ENCODE assay signal across 8 cellular contexts in the genomic region with DNA sequence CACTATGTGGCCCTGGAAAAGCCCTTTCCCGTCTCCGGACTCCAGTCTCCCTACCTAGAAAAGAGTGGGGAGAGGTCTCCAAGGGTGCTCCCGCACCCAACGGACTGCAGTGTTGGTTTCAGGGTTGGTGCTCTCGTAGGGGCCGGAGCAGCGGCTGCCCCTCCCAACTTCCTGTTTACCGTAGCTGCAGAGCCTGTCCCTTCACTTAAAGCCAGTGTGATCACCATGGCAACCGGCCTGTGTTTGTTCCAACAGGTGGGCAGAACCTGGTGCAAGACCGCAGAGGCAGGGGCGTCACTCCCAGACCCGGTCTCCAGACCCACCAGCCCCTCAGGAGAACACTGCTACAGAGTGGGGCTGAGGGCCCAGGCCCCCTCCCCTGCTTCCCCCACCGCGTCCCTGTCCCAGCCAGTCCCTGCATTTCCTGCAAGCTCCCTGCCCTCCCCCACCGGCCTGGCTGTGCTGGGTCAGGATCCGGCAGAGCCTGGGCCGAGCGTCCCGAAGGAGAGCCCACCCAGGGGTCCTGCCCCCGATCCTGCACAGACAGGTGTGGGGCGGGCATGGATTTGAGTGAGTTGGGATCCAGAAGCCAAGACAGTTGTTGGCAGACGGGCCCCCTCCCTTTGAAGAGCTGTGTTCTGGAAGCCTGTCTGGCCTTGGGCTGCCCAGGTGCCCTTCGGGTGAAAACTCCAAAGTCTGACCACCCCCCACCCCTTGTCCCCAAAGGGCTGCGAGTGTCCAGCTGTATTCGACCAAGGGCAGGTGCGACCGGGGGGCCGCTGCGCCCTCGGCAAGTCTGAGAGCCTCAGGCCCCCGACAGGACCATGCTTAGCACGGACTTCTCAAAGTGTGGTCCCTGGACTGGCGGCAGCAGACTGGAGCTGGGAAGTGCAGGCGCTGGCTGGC. TPM values are rescaled to one million over a fixed set of nuclear protein-coding genes. Genes with fewer than 3 reads are reported as not detected.
A peak's percentile ranks its signal among the peaks of the same experiment; 100 is the strongest.
DNase-seq lines count a peak whose midpoint lies in the region; ATAC-seq and TF ChIP-seq lines count a peak whose summit lies in the region.

No MANE protein-coding gene starts in this region.

- peaks cover 7% of the 10 kb centered on the region for H3K27me3 Mint-ChIP-seq in activated B cell treated with CpG ODN at 0.5 μM for 24 hours

- H3K4me3 Mint-ChIP-seq in activated B cell treated with CpG ODN at 0.5 μM for 24 hours = peak overlapping the region; percentile 78

- CTCF ChIA-PET in BJ (lab: Yijun Ruan, JAX) = interaction anchor here (1.1 to 1.6 kb wide), 3 partner anchors 20 to 31 kb away, joined by 3 to 7 read pairs (median 3); no protein-coding TSS in a partner anchor
- CTCF ChIA-PET in activated B cell treated with CpG ODN at 0.5 μM for 24 hours (lab: Charles Lee) = interaction anchor here (1.1 to 1.2 kb wide), 2 partner anchors 21 to 36 kb away, joined by 4 read pairs; no protein-coding TSS in a partner anchor

- H3K4me3 ChIP-seq in BJ (ENCODE audit: low read depth, low read length) (no peak overlapping the region), foreskin fibroblast (ENCODE audit: low read depth in 1 of 2, low read length in 2 of 2) (no peak overlapping the region)

- H3K36me3 ChIP-seq in BJ (ENCODE audit: control insufficient read depth, insufficient read depth, low read length) = no peaks in the 10 kb centered on the region; the same call in 1 of the 2 replicates

- no peaks in the 10 kb centered on the region for H3K36me3 Mint-ChIP-seq in activated B cell treated with CpG ODN at 0.5 μM for 24 hours (ENCODE audit: low read depth)

- POLR2A ChIA-PET in BJ (lab: Charles Lee) (no interaction called here), activated B cell treated with CpG ODN at 0.5 μM for 24 hours (lab: Charles Lee) (interaction anchor here (1.1 to 3.9 kb wide), 4 partner anchors 9 to 89 kb away, joined by 3 to 26 read pairs (median 10); a partner anchor contains a TSS)

- H3K27me3 ChIP-seq in BJ (ENCODE audit: control insufficient read depth, insufficient read depth, low read length) = peaks cover 31% of the 10 kb centered on the region

- peaks cover 36% of the 10 kb centered on the region for H3K4me1 Mint-ChIP-seq in activated B cell treated with CpG ODN at 0.5 μM for 24 hours

- ATAC-seq in GM18907 (IDR thresholded peaks at IDR 0.05; ENCODE audit: unreplicated experiment) (peak; percentile 58), activated B cell treated with CpG ODN at 0.5 μM for 24 hours (ENCODE audit: low read depth) (peak; percentile 64)

- H3K27ac Mint-ChIP-seq in activated B cell treated with CpG ODN at 0.5 μM for 24 hours = peak overlapping the region; percentile 86

- peak; percentile 12 for DNase-seq in BJ (ENCODE audit: low read depth)
- peak; percentile 17 for DNase-seq in NCI-H1105 (lab: John Stamatoyannopoulos, UW)
- DNase-seq in activated B cell treated with CpG ODN at 0.5 μM for 24 hours = peak; percentile 59
- DNase-seq in foreskin fibroblast = peak; percentile 25 to 58
- peak; percentile 38 for DNase-seq in occipital lobe (lab: John Stamatoyannopoulos, UW)
- DNase-seq in stimulated activated CD4-positive, alpha-beta T cell treated with anti-CD3 and anti-CD28 coated beads, Interleukin-1b, Interleukin-23, amount 100 ng/mL, for 48 hours = no peak
- DNase-seq in middle frontal gyrus (ENCODE audit: extremely low spot score, low spot score) = no peak

- TF ChIP-seq CTCF in BJ (IDR thresholded peaks at IDR 0.05; ENCODE audit: insufficient read depth, low read depth, low read length) (no peak), activated B cell treated with CpG ODN at 0.5 μM for 24 hours (IDR thresholded peaks at IDR 0.05) (no peak), foreskin fibroblast (IDR thresholded peaks at IDR 0.05; ENCODE audit: low read depth, low read length) (no peak)

- no peaks in the 10 kb centered on the region for H3K9me3 Mint-ChIP-seq in activated B cell treated with CpG ODN at 0.5 μM for 24 hours

- intact Hi-C loops in activated B cell treated with CpG ODN at 0.5 μM for 24 hours (cut with micrococcal nuclease) = loop anchor here (1.0 kb wide), 1 partner anchor 23 kb away; a partner anchor contains a TSS

RNA-seq across cellular contexts. Expression of a gene that starts 1.5 kb away (rescaled TPM):
- polyA plus RNA-seq in BJ (2011; rRNA removed) = 0.29 and 0.33 TPM in 2 replicates
- 0.14 and 0.51 TPM in 2 replicates for polyA minus RNA-seq in BJ (2011; rRNA and poly(A)+ RNA removed)
- 6.5 and 8.5 TPM in 2 replicates for total RNA-seq in activated B cell treated with CpG ODN at 0.5 μM for 24 hours
- 5.8 TPM for total RNA-seq in occipital lobe

RNA-seq across cellular contexts. Expression of a gene that starts 19.7 kb away (rescaled TPM):
- polyA plus RNA-seq in BJ (2011; rRNA removed) = 43.1 and 52.3 TPM in 2 replicates
- polyA minus RNA-seq in BJ (2011; rRNA and poly(A)+ RNA removed) = 18.9 and 22.7 TPM in 2 replicates
- total RNA-seq in activated B cell treated with CpG ODN at 0.5 μM for 24 hours = 45.3 and 49.0 TPM in 2 replicates
- 36.8 TPM for total RNA-seq in occipital lobe

RNA-seq across cellular contexts. Expression of a gene that starts 19.8 kb away (rescaled TPM):
- 74.1 and 113 TPM in 2 replicates for polyA plus RNA-seq in BJ (2011; rRNA removed)
- polyA minus RNA-seq in BJ (2011; rRNA and poly(A)+ RNA removed) = 29.4 and 36.8 TPM in 2 replicates
- 36.3 and 40.2 TPM in 2 replicates for total RNA-seq in activated B cell treated with CpG ODN at 0.5 μM for 24 hours
- total RNA-seq in occipital lobe = 15.0 TPM

RNA-seq across cellular contexts. Expression of a gene that starts 22.5 kb away (rescaled TPM):
- polyA plus RNA-seq in BJ (2011; rRNA removed) = 81.2 and 138 TPM in 2 replicates
- 36.5 and 41.7 TPM in 2 replicates for polyA minus RNA-seq in BJ (2011; rRNA and poly(A)+ RNA removed)
- total RNA-seq in activated B cell treated with CpG ODN at 0.5 μM for 24 hours (220 and 240 TPM in 2 replicates), occipital lobe (42.7 TPM)

Comparison
In these comparisons a context has a peak if more than half of its experiments do, and no peak if none do; other contexts are left out.
1. DNase-seq: peak in BJ (single experiment), NCI-H1105 (single experiment), activated B cell treated with CpG ODN at 0.5 μM for 24 hours (single experiment), foreskin fibroblast (2 of 2) and occipital lobe (single experiment); none in stimulated activated CD4-positive, alpha-beta T cell treated with anti-CD3 and anti-CD28 coated beads, Interleukin-1b, Interleukin-23, amount 100 ng/mL, for 48 hours (single experiment) and middle frontal gyrus (single experiment).